In the genomic region with DNA sequence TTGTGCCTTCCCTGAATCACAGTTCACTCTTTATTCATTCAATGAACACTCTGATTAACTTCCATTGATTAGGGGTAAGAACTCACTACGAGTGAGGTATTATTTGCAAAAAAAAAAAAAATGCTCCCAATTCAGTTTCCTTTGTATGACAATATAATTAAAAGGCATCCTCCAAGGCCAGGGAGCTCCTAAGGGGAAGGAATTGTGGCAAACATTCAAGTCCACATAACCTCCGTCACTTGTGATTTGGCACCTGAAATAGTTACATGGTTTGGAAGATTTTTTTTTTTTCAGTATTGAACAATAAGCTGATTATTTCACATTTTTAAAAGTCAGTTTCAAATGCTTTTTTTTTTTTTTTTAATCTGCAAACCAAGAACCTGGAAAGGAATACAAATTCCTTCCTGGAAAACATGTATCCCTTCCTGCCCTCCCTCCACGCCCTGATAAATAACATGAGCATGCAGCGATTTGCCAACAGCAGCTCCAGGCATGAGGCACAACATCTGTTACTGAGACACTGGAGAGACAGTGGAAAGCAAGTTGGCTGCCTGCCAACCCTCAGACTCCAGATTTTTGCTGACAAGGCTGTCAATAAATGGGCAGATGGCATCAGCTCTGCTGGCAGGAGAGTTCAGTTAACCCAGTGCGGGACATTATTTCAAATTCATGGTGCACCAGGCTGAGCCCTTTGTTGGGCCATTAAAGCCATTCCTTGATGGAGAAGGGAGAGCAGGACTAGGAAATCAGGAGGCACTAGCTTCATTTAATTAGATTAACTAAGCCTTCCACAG, we compare ENCODE assay signal across 8 cellular contexts.
DNase-seq lines count a peak whose midpoint lies in the region; FAIRE-seq and TF ChIP-seq lines count a peak whose summit lies in the region.

No MANE protein-coding gene starts in this region.

- no peaks in the 10 kb centered on the region for H3F3A ChIP-seq in neural cell (ENCODE audit: insufficient read depth, low read length, poor library complexity, severe bottlenecking)

- no peaks in the 10 kb centered on the region for H4K20me1 ChIP-seq in neural cell (ENCODE audit: insufficient read depth)
- H4K20me1 ChIP-seq in Karpas-422 (ENCODE audit: insufficient read depth, low read depth, low read length) = no peaks in the 10 kb centered on the region

- in situ Hi-C loops in G401 (cut with HindIII; ENCODE audit: low sequenced_read_pairs) = no loop called here

- H3K9me3 ChIP-seq in neural cell (ENCODE audit: low read length) = no peaks in the 10 kb centered on the region
- H3K9me3 ChIP-seq in Karpas-422 (ENCODE audit: low read length) = no peaks in the 10 kb centered on the region

- no peaks in the 10 kb centered on the region for H3K4me1 ChIP-seq in Karpas-422 (ENCODE audit: low read length)

- H3K27me3 ChIP-seq in neural cell (ENCODE audit: insufficient read depth, low read depth, low read length) (no peaks in the 10 kb centered on the region), Karpas-422 (ENCODE audit: low read length) (no peaks in the 10 kb centered on the region)

- no peak for TF ChIP-seq RAD21 in neural cell (conservative IDR thresholded peaks at IDR 0.05)

- DNase-seq in G401 (ENCODE audit: low spot score) (peak; percentile 33), NCI-H524 treated with DMSO at 0.1 percent for 48 hours (lab: John Stamatoyannopoulos, UW) (peak; percentile 99), cortex of kidney (lab: John Stamatoyannopoulos, UW) (no peak), GM19239 (ENCODE audit: insufficient read length, low spot score) (no peak), Karpas-422 (no peak)
- no peak for DNase-seq in central memory CD4-positive, alpha-beta T cell

- no peak overlapping the region for H3K4me2 ChIP-seq in neural cell (ENCODE audit: low read length)
- no peak overlapping the region for H3K4me2 ChIP-seq in Karpas-422 (ENCODE audit: low read depth, low read length, poor library complexity, severe bottlenecking)

- H3K9ac ChIP-seq in neural cell (ENCODE audit: low read length) (no peak overlapping the region), Karpas-422 (ENCODE audit: low read length) (no peak overlapping the region)

- H3K79me2 ChIP-seq in neural cell (replicated peaks; ENCODE audit: insufficient read depth, low read length) = no peaks in the 10 kb centered on the region
- H3K79me2 ChIP-seq in Karpas-422 (ENCODE audit: low read length) = no peaks in the 10 kb centered on the region

- peak overlapping the region; percentile 8 for H2AFZ ChIP-seq in neural cell (ENCODE audit: low read depth, low read length)
- no peak overlapping the region for H2AFZ ChIP-seq in Karpas-422 (ENCODE audit: low read length)

- peak; percentile 18 for FAIRE-seq in endometrium (lab: Jason Lieb, UNC)
- no peak for FAIRE-seq in GM19239 (lab: Jason Lieb, UNC)

- TF ChIP-seq CTCF in neural cell (IDR thresholded peaks at IDR 0.05; ENCODE audit: poor library complexity, severe bottlenecking) = no peak

- no peaks in the 10 kb centered on the region for H3K9me2 ChIP-seq in neural cell (ENCODE audit: insufficient read depth, low read length)
- no peaks in the 10 kb centered on the region for H3K9me2 ChIP-seq in Karpas-422 (replicated peaks; ENCODE audit: insufficient read depth, low read length)

- TF ChIP-seq EP300 in neural cell (conservative IDR thresholded peaks at IDR 0.05; ENCODE audit: poor library complexity, severe bottlenecking) = no peak

- H3K27ac ChIP-seq in neural cell (ENCODE audit: low read length) = no peak overlapping the region
- no peak overlapping the region for H3K27ac ChIP-seq in Karpas-422 (ENCODE audit: low read length)

- H3K36me3 ChIP-seq in neural cell (ENCODE audit: insufficient read depth, low read length) (no peaks in the 10 kb centered on the region), Karpas-422 (ENCODE audit: insufficient read depth, low read length) (no peaks in the 10 kb centered on the region)

- H3K4me3 ChIP-seq in neural cell (ENCODE audit: low read length) (no peak overlapping the region), Karpas-422 (ENCODE audit: low read length) (no peak overlapping the region)

TF ChIP-seq in neural cell, 6 proteins besides CTCF, POLR2A, EP300 and RAD21:
- TF ChIP-seq SMC3 (conservative IDR thresholded peaks at IDR 0.05; ENCODE audit: poor library complexity) (no peak), MXI1 (conservative IDR thresholded peaks at IDR 0.05; ENCODE audit: poor library complexity, severe bottlenecking) (no peak), TAF1 (IDR thresholded peaks at IDR 0.05; ENCODE audit: low read depth) (no peak), POLR2AphosphoS5 (IDR thresholded peaks at IDR 0.05) (no peak), EZH2 (IDR thresholded peaks at IDR 0.05; ENCODE audit: borderline replicate concordance, insufficient read depth, low read length, poor library complexity, severe bottlenecking) (no peak)
- TF ChIP-seq, protein P1, sequence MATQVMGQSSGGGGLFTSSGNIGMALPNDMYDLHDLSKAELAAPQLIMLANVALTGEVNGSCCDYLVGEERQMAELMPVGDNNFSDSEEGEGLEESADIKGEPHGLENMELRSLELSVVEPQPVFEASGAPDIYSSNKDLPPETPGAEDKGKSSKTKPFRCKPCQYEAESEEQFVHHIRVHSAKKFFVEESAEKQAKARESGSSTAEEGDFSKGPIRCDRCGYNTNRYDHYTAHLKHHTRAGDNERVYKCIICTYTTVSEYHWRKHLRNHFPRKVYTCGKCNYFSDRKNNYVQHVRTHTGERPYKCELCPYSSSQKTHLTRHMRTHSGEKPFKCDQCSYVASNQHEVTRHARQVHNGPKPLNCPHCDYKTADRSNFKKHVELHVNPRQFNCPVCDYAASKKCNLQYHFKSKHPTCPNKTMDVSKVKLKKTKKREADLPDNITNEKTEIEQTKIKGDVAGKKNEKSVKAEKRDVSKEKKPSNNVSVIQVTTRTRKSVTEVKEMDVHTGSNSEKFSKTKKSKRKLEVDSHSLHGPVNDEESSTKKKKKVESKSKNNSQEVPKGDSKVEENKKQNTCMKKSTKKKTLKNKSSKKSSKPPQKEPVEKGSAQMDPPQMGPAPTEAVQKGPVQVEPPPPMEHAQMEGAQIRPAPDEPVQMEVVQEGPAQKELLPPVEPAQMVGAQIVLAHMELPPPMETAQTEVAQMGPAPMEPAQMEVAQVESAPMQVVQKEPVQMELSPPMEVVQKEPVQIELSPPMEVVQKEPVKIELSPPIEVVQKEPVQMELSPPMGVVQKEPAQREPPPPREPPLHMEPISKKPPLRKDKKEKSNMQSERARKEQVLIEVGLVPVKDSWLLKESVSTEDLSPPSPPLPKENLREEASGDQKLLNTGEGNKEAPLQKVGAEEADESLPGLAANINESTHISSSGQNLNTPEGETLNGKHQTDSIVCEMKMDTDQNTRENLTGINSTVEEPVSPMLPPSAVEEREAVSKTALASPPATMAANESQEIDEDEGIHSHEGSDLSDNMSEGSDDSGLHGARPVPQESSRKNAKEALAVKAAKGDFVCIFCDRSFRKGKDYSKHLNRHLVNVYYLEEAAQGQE (IDR thresholded peaks at IDR 0.05; ENCODE audit: borderline replicate concordance) = no peak
TF ChIP-seq in neural cell: peak in this region for 0.

Comparison
In these comparisons a context has a peak if more than half of its experiments do, and no peak if none do; other contexts are left out.
1. DNase-seq: peak in G401 (single experiment) and NCI-H524 treated with DMSO at 0.1 percent for 48 hours (single experiment); none in central memory CD4-positive, alpha-beta T cell (single experiment), cortex of kidney (single experiment), GM19239 (single experiment) and Karpas-422 (single experiment).